ENCODE assay signal across 25 cellular contexts in genomic region chr22:24236656-24237055, GRCh38. TPM values are rescaled to one million over a fixed set of nuclear protein-coding genes. Genes with fewer than 3 reads are reported as not detected.
"Had no signal": no experiment of that assay in that cellular context is flagged by ENCODE, and none has a peak within 500 bp of the region (broad histone marks: within the 10 kb centered on the region; RNA-seq: fewer than 3 reads in every experiment).

No MANE protein-coding gene starts in this region.

- H3K9me3 Mint-ChIP-seq: activated CD4-positive, alpha-beta memory T cell treated with anti-CD3 and anti-CD28 coated beads, Interleukin-2, amount 10 ng/mL, durations not matched to agents 7 days and 5 days; activated CD4-positive, alpha-beta T cell treated with anti-CD3 and anti-CD28 coated beads, Interleukin-2, amount 10 ng/mL, durations not matched to agents 24 days and 14 days; activated T-cell treated with anti-CD3 and anti-CD28 coated beads, Interleukin-2, amount 50 U/mL, for 24 hours; activated T-helper 17 cell treated with anti-CD3 and anti-CD28 coated beads, Interleukin-2, amount 50 U/mL, for 72 hours; naive B cell; T-helper 1 cell treated with Interleukin-12 subunit alpha and Interleukin-12 subunit beta and Interleukin-4 antibody, amounts not matched to agents 30 μg/mL and 1 μg/mL, for 36 hours had no signal

- H3K9me3 ChIP-seq: gastrocnemius medialis, spleen, tibial nerve had no signal

- H3K27ac ChIP-seq: gastrocnemius medialis, spleen, tibial nerve, WERI-Rb-1 had no signal

- H3K27me3 ChIP-seq: gastrocnemius medialis, spleen, tibial nerve had no signal

- DNase-seq: activated CD4-positive, alpha-beta memory T cell treated with anti-CD3 and anti-CD28 coated beads, Interleukin-2, amount 10 ng/mL, durations not matched to agents 7 days and 5 days; activated CD4-positive, alpha-beta T cell treated with anti-CD3 and anti-CD28 coated beads, Interleukin-2, amount 10 ng/mL, durations not matched to agents 24 days and 14 days; activated CD4-positive, CD25-positive, alpha-beta regulatory T cell treated with anti-CD3 and anti-CD28 coated beads, Interleukin-2, amount 50 U/mL, for 72 hours; activated CD8-positive, alpha-beta memory T cell treated with anti-CD3 and anti-CD28 coated beads, Interleukin-2, amount 50 U/mL, for 48 hours; activated gamma-delta T cell treated with Interleukin-2 at 50 U/mL for 16 hours; activated naive CD4-positive, alpha-beta T cell treated with anti-CD3 and anti-CD28 coated beads, Interleukin-2, amount 50 U/mL, for 16 hours; activated T-cell treated with anti-CD3 and anti-CD28 coated beads, Interleukin-2, amount 50 U/mL, for 24 hours; amygdala; caudate nucleus; cortex of kidney; gastrocnemius medialis; glutamatergic neuron; left ventricle myocardium superior; naive B cell; nucleus accumbens; right cardiac atrium; spleen; stimulated activated CD4-positive, alpha-beta T cell treated with anti-CD3 and anti-CD28 coated beads, Interleukin-2, amount 100 ng/mL, for 48 hours; stimulated activated naive CD4-positive, alpha-beta T cell treated with Interleukin-2 at 50 U/mL for 16 hours; T-helper 9 cell; WERI-Rb-1 had no signal

- H3K27ac Mint-ChIP-seq: activated CD4-positive, alpha-beta memory T cell treated with anti-CD3 and anti-CD28 coated beads, Interleukin-2, amount 10 ng/mL, durations not matched to agents 7 days and 5 days; activated CD4-positive, alpha-beta T cell treated with anti-CD3 and anti-CD28 coated beads, Interleukin-2, amount 10 ng/mL, durations not matched to agents 24 days and 14 days; activated T-cell treated with anti-CD3 and anti-CD28 coated beads, Interleukin-2, amount 50 U/mL, for 24 hours; activated T-helper 17 cell treated with anti-CD3 and anti-CD28 coated beads, Interleukin-2, amount 50 U/mL, for 72 hours; T-helper 1 cell treated with Interleukin-12 subunit alpha and Interleukin-12 subunit beta and Interleukin-4 antibody, amounts not matched to agents 30 μg/mL and 1 μg/mL, for 36 hours had no signal

- H3K4me3 ChIP-seq: gastrocnemius medialis, spleen, tibial nerve had no signal

- H3K4me1 ChIP-seq: gastrocnemius medialis, tibial nerve had no signal

- H3K4me1 Mint-ChIP-seq: neural crest cell had no signal

- H3K36me3 ChIP-seq: gastrocnemius medialis, spleen, tibial nerve, WERI-Rb-1 had no signal

- H3K4me3 Mint-ChIP-seq: activated CD4-positive, alpha-beta memory T cell treated with anti-CD3 and anti-CD28 coated beads, Interleukin-2, amount 10 ng/mL, durations not matched to agents 7 days and 5 days; activated CD4-positive, alpha-beta T cell treated with anti-CD3 and anti-CD28 coated beads, Interleukin-2, amount 10 ng/mL, durations not matched to agents 24 days and 14 days; activated T-cell treated with anti-CD3 and anti-CD28 coated beads, Interleukin-2, amount 50 U/mL, for 24 hours; activated T-helper 17 cell treated with anti-CD3 and anti-CD28 coated beads, Interleukin-2, amount 50 U/mL, for 72 hours; neural crest cell; T-helper 1 cell treated with Interleukin-12 subunit alpha and Interleukin-12 subunit beta and Interleukin-4 antibody, amounts not matched to agents 30 μg/mL and 1 μg/mL, for 36 hours had no signal

- H3K36me3 Mint-ChIP-seq: naive B cell had no signal

- H3K27me3 Mint-ChIP-seq: activated CD4-positive, alpha-beta memory T cell treated with anti-CD3 and anti-CD28 coated beads, Interleukin-2, amount 10 ng/mL, durations not matched to agents 7 days and 5 days; activated CD4-positive, alpha-beta T cell treated with anti-CD3 and anti-CD28 coated beads, Interleukin-2, amount 10 ng/mL, durations not matched to agents 24 days and 14 days; activated T-cell treated with anti-CD3 and anti-CD28 coated beads, Interleukin-2, amount 50 U/mL, for 24 hours; activated T-helper 17 cell treated with anti-CD3 and anti-CD28 coated beads, Interleukin-2, amount 50 U/mL, for 72 hours; naive B cell had no signal

- ATAC-seq: activated T-helper 17 cell treated with anti-CD3 and anti-CD28 coated beads, Interleukin-2, amount 50 U/mL, for 72 hours; gastrocnemius medialis; left ventricle myocardium superior; right cardiac atrium had no signal

RNA-seq across cellular contexts. Expression of gene GGT5, which starts 8.2 kb away (rescaled TPM):
- total RNA-seq: activated CD4-positive, alpha-beta memory T cell treated with anti-CD3 and anti-CD28 coated beads, Interleukin-2, amount 10 ng/mL, durations not matched to agents 7 days and 5 days had no signal
